ENCODE assay signal across 1 cellular context in the genomic region with DNA sequence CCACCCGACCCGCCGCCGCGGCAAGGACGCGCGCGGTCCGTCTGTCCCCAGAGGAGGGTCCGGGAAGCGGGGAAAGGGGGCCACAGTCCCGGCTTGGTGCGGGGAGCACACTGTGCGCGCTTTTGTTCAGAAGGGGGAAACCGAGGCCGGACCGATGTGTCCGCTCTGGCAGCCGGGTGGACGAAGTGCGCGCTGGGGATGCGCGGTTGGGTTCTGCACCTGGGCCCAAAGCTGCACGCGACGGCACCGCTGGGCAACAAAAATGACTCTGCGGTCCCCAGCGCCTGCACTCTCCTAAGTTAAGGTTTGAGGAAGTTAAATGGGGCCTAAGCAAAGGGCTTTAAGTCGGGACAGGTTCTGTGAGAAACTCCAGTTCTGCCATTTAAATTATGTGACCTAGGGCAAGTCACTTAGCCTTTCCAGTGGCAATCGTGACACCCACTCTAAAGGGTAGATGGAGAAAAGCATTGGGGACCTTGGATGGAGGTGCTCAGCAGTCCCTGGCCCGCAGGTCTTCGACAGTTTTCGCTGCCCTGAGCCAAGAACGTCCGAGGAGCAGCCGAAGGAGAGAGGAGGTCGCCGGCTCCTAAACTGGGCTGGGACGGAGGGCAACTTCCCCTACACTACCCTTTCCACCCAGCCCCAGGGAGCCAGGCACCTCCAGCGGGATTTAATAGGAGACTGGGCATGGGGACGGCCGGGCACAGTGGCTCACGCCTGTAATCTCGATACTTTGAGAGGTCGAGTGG.
TF ChIP-seq lines count a peak whose summit lies in the region.

No MANE protein-coding gene starts in this region.

TF ChIP-seq in GM23338, 12 proteins besides CTCF, POLR2A, EP300 and RAD21 (continued from another document):
- TF ChIP-seq ZNF462 (CRISPR knock-in tag; IDR thresholded peaks at IDR 0.05) (no peak), ZNF114 (CRISPR knock-in tag; IDR thresholded peaks at IDR 0.05) (no peak), JUNB (IDR thresholded peaks at IDR 0.05; ENCODE audit: unreplicated experiment) (no peak), POLR2AphosphoS5 (IDR thresholded peaks at IDR 0.05; ENCODE audit: low read depth) (no peak), EZH2 (IDR thresholded peaks at IDR 0.05; ENCODE audit: low read depth, unreplicated experiment) (no peak), NANOG (IDR thresholded peaks at IDR 0.05; ENCODE audit: borderline replicate concordance) (no peak), CREB1 (CRISPR knock-in tag; IDR thresholded peaks at IDR 0.05; ENCODE audit: low read depth) (no peak), EZH2phosphoT487 (IDR thresholded peaks at IDR 0.05; ENCODE audit: unreplicated experiment) (no peak), STAT1 (IDR thresholded peaks at IDR 0.05; ENCODE audit: unreplicated experiment) (no peak), ZNF331 (CRISPR knock-in tag; IDR thresholded peaks at IDR 0.05; ENCODE audit: low read depth) (no peak)
- TF ChIP-seq, protein P1, sequence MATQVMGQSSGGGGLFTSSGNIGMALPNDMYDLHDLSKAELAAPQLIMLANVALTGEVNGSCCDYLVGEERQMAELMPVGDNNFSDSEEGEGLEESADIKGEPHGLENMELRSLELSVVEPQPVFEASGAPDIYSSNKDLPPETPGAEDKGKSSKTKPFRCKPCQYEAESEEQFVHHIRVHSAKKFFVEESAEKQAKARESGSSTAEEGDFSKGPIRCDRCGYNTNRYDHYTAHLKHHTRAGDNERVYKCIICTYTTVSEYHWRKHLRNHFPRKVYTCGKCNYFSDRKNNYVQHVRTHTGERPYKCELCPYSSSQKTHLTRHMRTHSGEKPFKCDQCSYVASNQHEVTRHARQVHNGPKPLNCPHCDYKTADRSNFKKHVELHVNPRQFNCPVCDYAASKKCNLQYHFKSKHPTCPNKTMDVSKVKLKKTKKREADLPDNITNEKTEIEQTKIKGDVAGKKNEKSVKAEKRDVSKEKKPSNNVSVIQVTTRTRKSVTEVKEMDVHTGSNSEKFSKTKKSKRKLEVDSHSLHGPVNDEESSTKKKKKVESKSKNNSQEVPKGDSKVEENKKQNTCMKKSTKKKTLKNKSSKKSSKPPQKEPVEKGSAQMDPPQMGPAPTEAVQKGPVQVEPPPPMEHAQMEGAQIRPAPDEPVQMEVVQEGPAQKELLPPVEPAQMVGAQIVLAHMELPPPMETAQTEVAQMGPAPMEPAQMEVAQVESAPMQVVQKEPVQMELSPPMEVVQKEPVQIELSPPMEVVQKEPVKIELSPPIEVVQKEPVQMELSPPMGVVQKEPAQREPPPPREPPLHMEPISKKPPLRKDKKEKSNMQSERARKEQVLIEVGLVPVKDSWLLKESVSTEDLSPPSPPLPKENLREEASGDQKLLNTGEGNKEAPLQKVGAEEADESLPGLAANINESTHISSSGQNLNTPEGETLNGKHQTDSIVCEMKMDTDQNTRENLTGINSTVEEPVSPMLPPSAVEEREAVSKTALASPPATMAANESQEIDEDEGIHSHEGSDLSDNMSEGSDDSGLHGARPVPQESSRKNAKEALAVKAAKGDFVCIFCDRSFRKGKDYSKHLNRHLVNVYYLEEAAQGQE (IDR thresholded peaks at IDR 0.05; ENCODE audit: unreplicated experiment) = no peak
